Comparison of ENCODE assay signal across 27 cellular contexts in genomic region chr6:113111550-113111949, GRCh38.
"Had no signal": no experiment of that assay in that cellular context is flagged by ENCODE, and none has a peak within 500 bp of the region (broad histone marks: within the 10 kb centered on the region; RNA-seq: fewer than 3 reads in every experiment).

No MANE protein-coding gene starts in this region.

- FAIRE-seq: colon, endometrium, endothelial cell of umbilical vein, frontal cortex had no signal

- H3K4me3 ChIP-seq: colonic mucosa, coronary artery, dorsolateral prefrontal cortex, esophagus muscularis mucosa, esophagus squamous epithelium, gastrocnemius medialis, gastroesophageal sphincter, heart left ventricle, heart right ventricle had no signal

- H3K27ac Mint-ChIP-seq: dendritic cell treated with granulocyte-macrophage colony-stimulating factor and Interleukin-4, amounts not matched to agents 40 ng/mL and 50 ng/mL, for 4 days; effector memory CD8-positive, alpha-beta T cell; endodermal cell had no signal

- DNase-seq: colonic mucosa; cortex of kidney; dermis blood vessel endothelial cell; dorsolateral prefrontal cortex; effector CD4-positive, alpha-beta T cell; effector CD8-positive, alpha-beta T cell; effector memory CD4-positive, alpha-beta T cell; effector memory CD8-positive, alpha-beta T cell; endodermal cell; erythroblast; esophagus squamous epithelium; foreskin keratinocyte; foreskin melanocyte; gastrocnemius medialis; head of caudate nucleus; heart left ventricle; heart right ventricle had no signal

- ATAC-seq: effector memory CD8-positive, alpha-beta T cell; esophagus mucosa; foreskin keratinocyte; gastrocnemius medialis; gastroesophageal sphincter; heart left ventricle; heart right ventricle had no signal

- H3K4me1 Mint-ChIP-seq: endodermal cell had no signal

- H3K4me3 Mint-ChIP-seq: dendritic cell treated with granulocyte-macrophage colony-stimulating factor and Interleukin-4, amounts not matched to agents 40 ng/mL and 50 ng/mL, for 4 days; effector memory CD8-positive, alpha-beta T cell; endodermal cell had no signal

- H3K27me3 Mint-ChIP-seq: dendritic cell treated with granulocyte-macrophage colony-stimulating factor and Interleukin-4, amounts not matched to agents 40 ng/mL and 50 ng/mL, for 4 days; effector memory CD8-positive, alpha-beta T cell had no signal

- H3K27ac ChIP-seq: colonic mucosa, coronary artery, dorsolateral prefrontal cortex, epithelial cell of prostate, esophagus muscularis mucosa, esophagus squamous epithelium, foreskin keratinocyte, gastrocnemius medialis, gastroesophageal sphincter, heart left ventricle, heart right ventricle had no signal

- H3K4me1 ChIP-seq: colonic mucosa, esophagus muscularis mucosa, esophagus squamous epithelium, foreskin keratinocyte, gastrocnemius medialis, gastroesophageal sphincter, heart left ventricle, heart right ventricle had no signal

- H3K27me3 ChIP-seq: colonic mucosa, dorsolateral prefrontal cortex, esophagus muscularis mucosa, esophagus squamous epithelium, foreskin keratinocyte, gastrocnemius medialis, gastroesophageal sphincter, heart left ventricle, heart right ventricle had no signal

- H3K36me3 ChIP-seq: colonic mucosa, esophagus muscularis mucosa, esophagus squamous epithelium, gastrocnemius medialis, gastroesophageal sphincter, heart left ventricle, heart right ventricle had no signal

- H3K9me3 ChIP-seq: colonic mucosa, esophagus squamous epithelium, gastrocnemius medialis had no signal
